ENCODE assay signal across 7 cellular contexts in the genomic region with DNA sequence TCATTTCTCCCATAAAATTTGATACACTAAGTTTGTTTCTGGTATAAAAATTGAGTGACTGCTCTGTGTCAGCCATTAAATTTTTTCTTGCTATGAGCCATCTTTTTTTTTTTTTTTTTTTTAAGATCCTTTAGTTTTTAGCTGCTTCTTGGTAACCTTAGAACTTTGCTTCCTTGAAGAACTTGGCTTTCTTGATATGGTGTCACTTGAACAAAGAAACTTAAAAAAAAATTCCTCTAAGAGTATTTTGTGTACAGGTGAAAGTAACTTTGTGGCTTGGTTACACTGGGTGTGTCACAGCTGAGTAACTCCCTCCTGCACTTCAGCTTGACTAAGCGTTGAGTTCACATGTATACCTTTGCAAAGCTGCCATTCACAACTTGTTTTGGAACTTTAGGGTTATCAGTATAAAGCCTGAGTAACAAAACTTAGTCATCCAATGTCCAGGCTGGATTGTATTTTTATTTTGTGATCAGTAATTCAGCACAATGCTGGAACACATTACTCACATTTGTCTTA. TPM values are rescaled to one million over a fixed set of nuclear protein-coding genes. Genes with fewer than 3 reads are reported as not detected.
DNase-seq lines count a peak whose midpoint lies in the region; ATAC-seq and TF ChIP-seq lines count a peak whose summit lies in the region.

No MANE protein-coding gene starts in this region.

- no peaks in the 10 kb centered on the region for H3K9me3 ChIP-seq in SJSA1 (replicated peaks)

- peaks cover 65% of the 10 kb centered on the region for H3K36me3 ChIP-seq in SJSA1

- peak in 1 of 2 experiments; percentile 62 for DNase-seq in SJSA1 (ENCODE audit: low read depth in 1 of 2, low spot score in 2 of 2)
- no peak for DNase-seq in neural crest cell (ENCODE audit: low read depth, low spot score)
- no peak for DNase-seq in NCI-H2227 treated with DMSO at 0.1 percent for 48 hours (lab: John Stamatoyannopoulos, UW)

- H3K27me3 ChIP-seq in SJSA1 (replicated peaks): no peaks in the 10 kb centered on the region

- peak; percentile 27 for ATAC-seq in GM18520 (IDR thresholded peaks at IDR 0.05; ENCODE audit: unreplicated experiment)
- ATAC-seq in HG02588 (IDR thresholded peaks at IDR 0.05; ENCODE audit: unreplicated experiment): peak; percentile 28
- no peak for ATAC-seq in HG03520 (IDR thresholded peaks at IDR 0.05; ENCODE audit: unreplicated experiment)

- H3K27ac Mint-ChIP-seq in dendritic cell treated with granulocyte-macrophage colony-stimulating factor and Interleukin-4, amounts not matched to agents 40 ng/mL and 50 ng/mL, for 4 days: peak overlapping the region; percentile 87
- no peak overlapping the region for H3K27ac Mint-ChIP-seq in neural crest cell (ENCODE audit: unreplicated experiment)

- no peak for TF ChIP-seq CTCF in neural crest cell (conservative IDR thresholded peaks at IDR 0.05)

- intact Hi-C loops in dendritic cell treated with granulocyte-macrophage colony-stimulating factor and Interleukin-4, amounts not matched to agents 40 ng/mL and 50 ng/mL, for 4 days (cut with micrococcal nuclease): no loop called here

- H3K27ac ChIP-seq in SJSA1: peak overlapping the region; percentile 88

- no peaks in the 10 kb centered on the region for H3K9me3 Mint-ChIP-seq in dendritic cell treated with granulocyte-macrophage colony-stimulating factor and Interleukin-4, amounts not matched to agents 40 ng/mL and 50 ng/mL, for 4 days
- no peaks in the 10 kb centered on the region for H3K9me3 Mint-ChIP-seq in neural crest cell

- H3K4me3 Mint-ChIP-seq in dendritic cell treated with granulocyte-macrophage colony-stimulating factor and Interleukin-4, amounts not matched to agents 40 ng/mL and 50 ng/mL, for 4 days: peak overlapping the region; percentile 23
- peak overlapping the region; percentile 95 for H3K4me3 Mint-ChIP-seq in neural crest cell

- H3K36me3 Mint-ChIP-seq in dendritic cell treated with granulocyte-macrophage colony-stimulating factor and Interleukin-4, amounts not matched to agents 40 ng/mL and 50 ng/mL, for 4 days (ENCODE audit: low read depth): peaks cover 60% of the 10 kb centered on the region
- peaks cover 16% of the 10 kb centered on the region for H3K36me3 Mint-ChIP-seq in neural crest cell (ENCODE audit: low read depth)

- no peak overlapping the region for H3K4me3 ChIP-seq in SJSA1

- peaks cover 63% of the 10 kb centered on the region for H3K4me1 Mint-ChIP-seq in dendritic cell treated with granulocyte-macrophage colony-stimulating factor and Interleukin-4, amounts not matched to agents 40 ng/mL and 50 ng/mL, for 4 days (ENCODE audit: low read depth)
- peaks cover 82% of the 10 kb centered on the region for H3K4me1 Mint-ChIP-seq in neural crest cell

- peaks cover 73% of the 10 kb centered on the region for H3K4me1 ChIP-seq in SJSA1 (replicated peaks)

- no peaks in the 10 kb centered on the region for H3K27me3 Mint-ChIP-seq in dendritic cell treated with granulocyte-macrophage colony-stimulating factor and Interleukin-4, amounts not matched to agents 40 ng/mL and 50 ng/mL, for 4 days
- peaks cover 13% of the 10 kb centered on the region for H3K27me3 Mint-ChIP-seq in neural crest cell (ENCODE audit: low read depth)

RNA-seq across cellular contexts. Expression of gene CHD2, which starts 6.5 kb away (rescaled TPM):
- 37.6 and 43.7 TPM in 2 replicates for total RNA-seq in SJSA1 (2014; rRNA removed; shearing (Covaris generic))
- 93.4 and 103 TPM in 2 replicates for total RNA-seq in neural crest cell
